Comparison of ENCODE assay signal across 9 cellular contexts in genomic region chr7:140726304-140726703, GRCh38. TPM values are rescaled to one million over a fixed set of nuclear protein-coding genes. Genes with fewer than 3 reads are reported as not detected.
A peak's percentile ranks its signal among the peaks of the same experiment; 100 is the strongest.
DNase-seq lines count a peak whose midpoint lies in the region; ATAC-seq and TF ChIP-seq lines count a peak whose summit lies in the region.
"Had no signal": no experiment of that assay in that cellular context is flagged by ENCODE, and none has a peak within 500 bp of the region (broad histone marks: within the 10 kb centered on the region; RNA-seq: fewer than 3 reads in every experiment).

No MANE protein-coding gene starts in this region.

- DNase-seq in COLO829 (ENCODE audit: low spot score) (peak; percentile 53), kidney tubule cell (ENCODE audit: low spot score) (peak; percentile 39), GM19240 (ENCODE audit: insufficient read length, low spot score) (no peak), left colon (no peak)
- DNase-seq in effector memory CD8-positive, alpha-beta T cell = no peak
- DNase-seq in activated CD4-positive, CD25-positive, alpha-beta regulatory T cell (lab: John Stamatoyannopoulos, UW) = no peak

- no peak overlapping the region for H3K4me3 Mint-ChIP-seq in effector memory CD8-positive, alpha-beta T cell

- no peaks in the 10 kb centered on the region for H3K9me3 Mint-ChIP-seq in effector memory CD8-positive, alpha-beta T cell

- H3K36me3 Mint-ChIP-seq in effector memory CD8-positive, alpha-beta T cell (ENCODE audit: insufficient read depth) = peaks cover 24% of the 10 kb centered on the region

- H3K9me3 ChIP-seq in HEK293 (ENCODE audit: control insufficient read depth, insufficient read depth, low read depth, low read length) = no peaks in the 10 kb centered on the region

- intact Hi-C loops in left colon (cut with DNase I, micrococcal nuclease) = no loop called here

- H3K27me3 Mint-ChIP-seq in effector memory CD8-positive, alpha-beta T cell = no peaks in the 10 kb centered on the region

- POLR2A ChIA-PET in HEK293 (lab: Yijun Ruan, JAX) = no interaction called here

- H3K4me1 Mint-ChIP-seq in effector memory CD8-positive, alpha-beta T cell (ENCODE audit: low read depth in 2 of 2) = peaks cover 1 to 10% of the 10 kb centered on the region in 2 donors

- peaks cover 6 to 13% of the 10 kb centered on the region in 2 experiments; a peak in 2 of 3 replicates for H3K36me3 ChIP-seq in HEK293 (ENCODE audit: control insufficient read depth in 2 of 2, insufficient read depth in 1 of 2, low read length in 2 of 2)

- CTCF ChIA-PET in HEK293 (lab: Yijun Ruan, JAX) = interaction anchor here (0.7 to 1.8 kb wide), 5 partner anchors 52 to 347 kb away, joined by 3 to 7 read pairs (median 4); no protein-coding TSS in a partner anchor

- no peak overlapping the region for H3K4me3 ChIP-seq in HEK293 (ENCODE audit: low read depth, low read length)

- ATAC-seq in effector memory CD8-positive, alpha-beta T cell (replicated peaks) = no peak
- no peak for ATAC-seq in left colon
- ATAC-seq: esophagus mucosa had no signal

- H3K4me1 ChIP-seq in HEK293 (ENCODE audit: control insufficient read depth, insufficient read depth, low read length) = no peaks in the 10 kb centered on the region

- H3K27ac Mint-ChIP-seq in effector memory CD8-positive, alpha-beta T cell = no peak overlapping the region

- TF ChIP-seq CTCF in HEK293 (tag by site-specific recombination; IDR thresholded peaks at IDR 0.05) = no peak
- peak; percentile 69 for TF ChIP-seq CTCF in VCaP (conservative IDR thresholded peaks at IDR 0.05)

- H3K27ac ChIP-seq in HEK293 (ENCODE audit: extremely low read depth, low read depth, low read length) (no peak overlapping the region), VCaP (no peak overlapping the region)

TF ChIP-seq in HEK293, 187 proteins besides CTCF, POLR2A, EP300 and RAD21:
- TF ChIP-seq MZF1 (tag by site-specific recombination; IDR thresholded peaks at IDR 0.05; ENCODE audit: borderline replicate concordance) (no peak), ZFP3 (tag by site-specific recombination; IDR thresholded peaks at IDR 0.05; ENCODE audit: low read depth) (no peak), ZNF202 (tag by site-specific recombination; IDR thresholded peaks at IDR 0.05; ENCODE audit: borderline replicate concordance) (no peak), ZNF654 (tag by site-specific recombination; IDR thresholded peaks at IDR 0.05; ENCODE audit: low read depth) (peak; percentile 18)

RNA-seq across cellular contexts. Expression of gene NDUFB2, which starts 29.8 kb away (rescaled TPM):
- total RNA-seq in left colon = 100 to 1,000 TPM; 274 to 319 TPM

RNA-seq across cellular contexts. Expression of gene ADCK2, which starts 53.6 kb away (rescaled TPM):
- 10 to 100 TPM; 26.3 to 26.5 TPM for total RNA-seq in left colon

Comparison
In these comparisons a context has a peak if more than half of its experiments do, and no peak if none do; other contexts are left out.
1. DNase-seq: peak in COLO829 (single experiment) and kidney tubule cell (single experiment); none in GM19240 (single experiment), effector memory CD8-positive, alpha-beta T cell (0 of 3), left colon (0 of 2) and activated CD4-positive, CD25-positive, alpha-beta regulatory T cell (0 of 4).